8 cellular contexts compared by ENCODE assay signal in the genomic region with DNA sequence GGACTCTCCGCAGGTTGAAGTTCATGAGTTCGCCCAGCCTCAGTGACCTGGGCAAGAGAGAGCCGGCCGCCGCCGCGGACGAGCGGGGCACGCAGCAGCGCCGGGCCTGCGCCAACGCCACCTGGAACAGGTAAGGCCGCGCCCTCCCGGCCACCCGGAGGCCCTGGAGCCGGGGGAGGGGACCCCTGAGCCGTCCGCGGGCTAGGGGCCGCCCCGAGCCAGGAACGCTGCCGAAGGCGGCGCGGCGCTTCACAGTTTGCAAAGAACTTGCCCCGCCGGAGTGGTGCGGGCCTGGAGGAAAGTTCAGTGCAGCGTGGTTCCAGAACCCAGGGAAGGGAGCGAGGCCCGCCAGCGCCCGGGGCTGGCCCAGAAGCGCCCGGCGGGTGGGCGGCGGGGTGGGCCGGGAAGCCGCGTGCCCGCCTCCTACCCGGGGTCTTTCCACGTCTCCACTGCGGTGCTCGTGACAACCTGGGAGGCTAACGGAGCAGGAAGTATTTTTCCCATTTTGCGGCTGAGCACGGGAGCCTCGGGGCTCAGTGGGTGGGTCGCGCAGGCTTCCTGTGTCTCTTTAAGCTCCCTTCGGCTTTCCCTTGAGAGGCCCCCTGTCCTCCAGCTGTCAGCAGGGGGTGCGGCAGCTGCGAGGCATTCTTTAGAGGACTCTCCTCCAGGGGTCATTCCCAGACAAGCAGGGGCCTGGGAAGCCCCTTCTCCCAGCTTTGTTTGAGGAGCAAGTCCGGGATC. TPM values are rescaled to one million over a fixed set of nuclear protein-coding genes. Genes with fewer than 3 reads are reported as not detected.
DNase-seq lines count a peak whose midpoint lies in the region; ATAC-seq lines count a peak whose summit lies in the region.

No MANE protein-coding gene starts in this region.

- peak; percentile 41 for ATAC-seq in GM18511 (IDR thresholded peaks at IDR 0.05; ENCODE audit: unreplicated experiment)
- peak; percentile 14 for ATAC-seq in HG02840 (IDR thresholded peaks at IDR 0.05; ENCODE audit: low FRiP score, unreplicated experiment)
- peak; percentile 8 to 10 for ATAC-seq in naive B cell (ENCODE audit: low read depth in 2 of 2)

- H3K4me1 Mint-ChIP-seq in naive B cell, result peaks cover 4 to 16% (median 14%) of the 10 kb centered on the region in 3 donors

- DNase-seq in SK-N-MC (ENCODE audit: low read depth, low spot score) (peak; percentile 37), naive B cell (no peak), AML-193 (lab: John Stamatoyannopoulos, UW) (no peak), cortex of kidney (lab: John Stamatoyannopoulos, UW) (no peak), amniotic stem cell (lab: John Stamatoyannopoulos, UW) (no peak)
- peak; percentile 18 for DNase-seq in effector CD8-positive, alpha-beta T cell (lab: John Stamatoyannopoulos, UW)

- H3K36me3 Mint-ChIP-seq in naive B cell, result no peaks in the 10 kb centered on the region

- H3K27ac ChIP-seq in SK-N-MC, result no peak overlapping the region

- peaks cover 0 to 19% (median 0%) of the 10 kb centered on the region in 3 donors for H3K27me3 Mint-ChIP-seq in naive B cell

- no peaks in the 10 kb centered on the region for H3K9me3 ChIP-seq in SK-N-MC (ENCODE audit: low read depth, low read length)

- no peaks in the 10 kb centered on the region for H3K36me3 ChIP-seq in SK-N-MC (ENCODE audit: insufficient read depth, low read length)

- peak overlapping the region in 1 of 6 donors; percentile 41 for H3K27ac Mint-ChIP-seq in naive B cell

- H3K4me3 ChIP-seq in SK-N-MC, result peak overlapping the region; percentile 85

- peak overlapping the region; percentile 71 to 86 (median 78) for H3K4me3 Mint-ChIP-seq in naive B cell

- no peaks in the 10 kb centered on the region for H3K9me3 Mint-ChIP-seq in naive B cell

- H3K9ac ChIP-seq in SK-N-MC (ENCODE audit: insufficient read length), result peak overlapping the region; percentile 45

RNA-seq across cellular contexts. Expression of a gene that starts 0.6 kb away (rescaled TPM):
- polyA plus RNA-seq in naive B cell (ENCODE audit: low read depth in 6 of 6), result 10 to 100 TPM in 1 of 6 donors, 1 to 10 TPM in 5; 5.4 to 10.9 (median 7.6) TPM

RNA-seq across cellular contexts. Expression of a gene that starts 49.7 kb away (rescaled TPM):
- polyA plus RNA-seq in naive B cell (ENCODE audit: low read depth in 6 of 6), result under 1 TPM in 1 of 6 donors, not detected in 5; 0.17 TPM

Comparison
In these comparisons a context has a peak if more than half of its experiments do, and no peak if none do; other contexts are left out.
1. DNase-seq: peak in SK-N-MC (single experiment) and effector CD8-positive, alpha-beta T cell (single experiment); none in naive B cell (single experiment), AML-193 (0 of 2), cortex of kidney (single experiment) and amniotic stem cell (single experiment).
2. Peak in every context shown above with its lines, with median percentiles within 50 percentile points of each other: ATAC-seq.